Comparison of ENCODE assay signal across 8 cellular contexts in genomic region chr5:10251409-10251808, GRCh38. TPM values are rescaled to one million over a fixed set of nuclear protein-coding genes. Genes with fewer than 3 reads are reported as not detected.
A peak's percentile ranks its signal among the peaks of the same experiment; 100 is the strongest.
DNase-seq lines count a peak whose midpoint lies in the region; ATAC-seq and TF ChIP-seq lines count a peak whose summit lies in the region.

No MANE protein-coding gene starts in this region.

- peaks cover 46% of the 10 kb centered on the region for H3K36me3 Mint-ChIP-seq in activated CD4-positive, alpha-beta T cell treated with anti-CD3 and anti-CD28 coated beads for 36 hours (ENCODE audit: low read depth)
- H3K36me3 Mint-ChIP-seq in WTC11 = peaks cover 49% of the 10 kb centered on the region

- ATAC-seq in activated CD4-positive, alpha-beta T cell treated with anti-CD3 and anti-CD28 coated beads for 36 hours = no peak
- ATAC-seq in WTC11 (no peak), thoracic aorta (ENCODE audit: insufficient number of reproducible peaks, low FRiP score, low read depth) (no peak), GM21619 (IDR thresholded peaks at IDR 0.05; ENCODE audit: unreplicated experiment) (no peak)

- H3K9me3 ChIP-seq in iPS-18a (ENCODE audit: control insufficient read depth, low read depth, low read length) (no peaks in the 10 kb centered on the region), thoracic aorta (no peaks in the 10 kb centered on the region)

- no peak for TF ChIP-seq CTCF in WTC11 (IDR thresholded peaks at IDR 0.05)
- TF ChIP-seq CTCF in thoracic aorta (IDR thresholded peaks at IDR 0.05) = no peak

- H3K9me3 Mint-ChIP-seq in activated CD4-positive, alpha-beta T cell treated with anti-CD3 and anti-CD28 coated beads for 36 hours (ENCODE audit: low read depth) = no peaks in the 10 kb centered on the region
- H3K9me3 Mint-ChIP-seq in WTC11 = no peaks in the 10 kb centered on the region

- H3K4me1 ChIP-seq in iPS-18a (ENCODE audit: control insufficient read depth, low read depth, low read length) (peaks cover 9% of the 10 kb centered on the region), thoracic aorta (ENCODE audit: control insufficient read depth in 1 of 2, low read depth in 2 of 2) (peaks cover 15 to 24% of the 10 kb centered on the region in 2 donors)

- H3K36me3 ChIP-seq in iPS-18a (ENCODE audit: control insufficient read depth, low read depth, low read length) (peaks cover 44% of the 10 kb centered on the region), thoracic aorta (peaks cover 4% of the 10 kb centered on the region)

- H3K27me3 ChIP-seq in iPS-18a (ENCODE audit: control insufficient read depth, insufficient read depth, low read length) (no peaks in the 10 kb centered on the region), thoracic aorta (replicated peaks; ENCODE audit: insufficient read depth) (no peaks in the 10 kb centered on the region)

- H3K27ac ChIP-seq in iPS-18a (ENCODE audit: low read length) (no peak overlapping the region), thoracic aorta (no peak overlapping the region)

- H3K9ac ChIP-seq in iPS-18a (ENCODE audit: low read length) = peak overlapping the region; percentile 99

- H3K27me3 Mint-ChIP-seq in activated CD4-positive, alpha-beta T cell treated with anti-CD3 and anti-CD28 coated beads for 36 hours = no peaks in the 10 kb centered on the region
- no peaks in the 10 kb centered on the region for H3K27me3 Mint-ChIP-seq in WTC11 (ENCODE audit: low read depth)

- intact Hi-C loops in activated CD4-positive, alpha-beta T cell treated with anti-CD3 and anti-CD28 coated beads for 36 hours (cut with DNase I, micrococcal nuclease) = loop anchor here (2.0 kb wide), 2 partner anchors 33 to 101 kb away; partner anchors contain the start of gene MARCHF6 (in 1 of the 2)

- peak overlapping the region; percentile 100 for H3K4me3 ChIP-seq in iPS-18a (ENCODE audit: low read length)
- H3K4me3 ChIP-seq in thoracic aorta = peak overlapping the region; percentile 93

- H3K27ac Mint-ChIP-seq in activated CD4-positive, alpha-beta T cell treated with anti-CD3 and anti-CD28 coated beads for 36 hours = peak overlapping the region; percentile 84
- peak overlapping the region; percentile 92 for H3K27ac Mint-ChIP-seq in WTC11

- peak overlapping the region; percentile 92 for H3K4me3 Mint-ChIP-seq in activated CD4-positive, alpha-beta T cell treated with anti-CD3 and anti-CD28 coated beads for 36 hours
- H3K4me3 Mint-ChIP-seq in WTC11 = peak overlapping the region; percentile 98

- no peak for DNase-seq in activated CD4-positive, alpha-beta T cell treated with anti-CD3 and anti-CD28 coated beads for 36 hours
- DNase-seq in activated CD4-positive, alpha-beta T cell treated with anti-CD3 and anti-CD28 coated beads, Interleukin-2, amount 50 U/mL, for 1 hour = no peak
- DNase-seq in WTC11 (ENCODE audit: low spot score) (no peak), thoracic aorta (ENCODE audit: low spot score) (no peak), NCI-H82 (lab: John Stamatoyannopoulos, UW) (no peak)
- no peak for DNase-seq in NK-92 treated with Interleukin-12 subunit alpha and Interleukin-12 subunit beta, amount 100 ng/mL, for 24 hours (lab: John Stamatoyannopoulos, UW)

- peaks cover 56% of the 10 kb centered on the region for H3K4me1 Mint-ChIP-seq in activated CD4-positive, alpha-beta T cell treated with anti-CD3 and anti-CD28 coated beads for 36 hours
- H3K4me1 Mint-ChIP-seq in WTC11 = peaks cover 41% of the 10 kb centered on the region

- POLR2A ChIA-PET in activated CD4-positive, alpha-beta T cell treated with anti-CD3 and anti-CD28 coated beads for 36 hours (lab: Charles Lee) = no interaction called here
- POLR2A ChIA-PET in WTC11 (lab: Charles Lee) = interaction anchor here (0.7 to 1.3 kb wide), 2 partner anchors 50 to 101 kb away, joined by 3 read pairs; no protein-coding TSS in a partner anchor

- CTCF ChIA-PET in activated CD4-positive, alpha-beta T cell treated with anti-CD3 and anti-CD28 coated beads for 36 hours (lab: Charles Lee) = interaction anchor here (2.9 kb wide), 1 partner anchor 33 kb away, joined by 11 read pairs; no protein-coding TSS in a partner anchor
- CTCF ChIA-PET in WTC11 (lab: Charles Lee) = interaction anchor here (2.0 kb wide), 1 partner anchor 33 kb away, joined by 5 read pairs; no protein-coding TSS in a partner anchor

TF ChIP-seq in WTC11, 78 proteins besides CTCF, POLR2A, EP300 and RAD21:
- no peak for TF ChIP-seq GTF2I (CRISPR knock-in tag; conservative IDR thresholded peaks at IDR 0.05)
- TF ChIP-seq ZBTB21 (CRISPR knock-in tag; IDR thresholded peaks at IDR 0.05; ENCODE audit: borderline replicate concordance) = no peak
- no peak for TF ChIP-seq JUN (CRISPR knock-in tag; IDR thresholded peaks at IDR 0.05)
- no peak for TF ChIP-seq ELF4 (CRISPR knock-in tag; IDR thresholded peaks at IDR 0.05; ENCODE audit: low read depth)
- no peak for TF ChIP-seq ZNF416 (CRISPR knock-in tag; IDR thresholded peaks at IDR 0.05)
- no peak for TF ChIP-seq CBFB (CRISPR knock-in tag; IDR thresholded peaks at IDR 0.05; ENCODE audit: low read depth)
- TF ChIP-seq NR3C1 (CRISPR knock-in tag; conservative IDR thresholded peaks at IDR 0.05; ENCODE audit: low read depth) = no peak
- no peak for TF ChIP-seq IRF2 (CRISPR knock-in tag; IDR thresholded peaks at IDR 0.05; ENCODE audit: borderline replicate concordance, low read depth)
- TF ChIP-seq NFE2L1 (CRISPR knock-in tag; IDR thresholded peaks at IDR 0.05) = no peak
- no peak for TF ChIP-seq IRF1 (CRISPR knock-in tag; IDR thresholded peaks at IDR 0.05)
- TF ChIP-seq USF1 (CRISPR knock-in tag; IDR thresholded peaks at IDR 0.05) = no peak
- TF ChIP-seq E2F1 (CRISPR knock-in tag; IDR thresholded peaks at IDR 0.05) = no peak
- TF ChIP-seq CREB1 (CRISPR knock-in tag; IDR thresholded peaks at IDR 0.05) = no peak
- no peak for TF ChIP-seq MYBL2 (CRISPR knock-in tag; IDR thresholded peaks at IDR 0.05)
- TF ChIP-seq FOXK1 (CRISPR knock-in tag; IDR thresholded peaks at IDR 0.05) = no peak
- TF ChIP-seq ZNF396 (CRISPR knock-in tag; IDR thresholded peaks at IDR 0.05; ENCODE audit: borderline replicate concordance) = no peak
- no peak for TF ChIP-seq ZNF232 (CRISPR knock-in tag; IDR thresholded peaks at IDR 0.05)

RNA-seq across cellular contexts. Expression of gene CCT5, which starts 1.3 kb away (rescaled TPM):
- 100 to 1,000 TPM; 347 to 461 TPM for total RNA-seq in activated CD4-positive, alpha-beta T cell treated with anti-CD3 and anti-CD28 coated beads for 36 hours
- 481 to 548 TPM (median 496 TPM) in 3 replicates for total RNA-seq in WTC11 (2021)
- total RNA-seq in thoracic aorta = 100 to 1,000 TPM; 110 to 135 TPM

RNA-seq across cellular contexts. Expression of gene ATPSCKMT, which starts 1.7 kb away (rescaled TPM):
- total RNA-seq in activated CD4-positive, alpha-beta T cell treated with anti-CD3 and anti-CD28 coated beads for 36 hours = 10 to 100 TPM; 12.4 to 21.5 TPM
- 10.3 to 15.7 TPM (median 11.8 TPM) in 3 replicates for total RNA-seq in WTC11 (2021)
- total RNA-seq in thoracic aorta = 1 to 10 TPM; 5.1 to 6.2 TPM

RNA-seq across cellular contexts. Expression of gene CMBL, which starts 56.3 kb away (rescaled TPM):
- under 1 TPM; 0.46 to 0.66 TPM for total RNA-seq in activated CD4-positive, alpha-beta T cell treated with anti-CD3 and anti-CD28 coated beads for 36 hours
- 26.7 to 34.0 TPM (median 27.7 TPM) in 3 replicates for total RNA-seq in WTC11 (2021)
- 1 to 10 TPM; 3.4 to 7.8 TPM for total RNA-seq in thoracic aorta
